In the genomic region with DNA sequence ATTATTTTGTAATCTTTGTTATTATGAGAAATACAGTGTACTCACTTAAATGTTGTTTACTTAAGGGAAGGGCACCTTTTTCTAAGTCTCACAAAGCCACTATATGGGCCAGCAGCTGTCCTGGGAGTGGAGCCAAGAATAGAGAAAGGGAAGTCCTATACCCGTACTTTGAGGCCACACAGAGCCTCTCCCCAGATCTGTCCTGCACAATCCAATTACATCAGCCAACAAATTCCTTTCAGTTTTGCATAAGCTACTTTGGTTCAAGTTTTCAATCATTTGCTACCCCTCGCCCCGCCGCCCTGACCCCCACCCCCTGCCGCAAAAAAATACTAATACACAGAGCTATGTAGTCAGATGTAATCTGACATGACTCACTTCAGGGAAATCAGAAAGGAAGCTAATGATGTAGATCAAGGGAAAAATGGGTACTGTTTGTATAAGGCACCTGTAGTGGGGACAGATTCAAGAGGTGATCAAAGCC, we compare ENCODE assay signal across 12 cellular contexts.
A peak's percentile ranks its signal among the peaks of the same experiment; 100 is the strongest.
DNase-seq lines count a peak whose midpoint lies in the region; ATAC-seq, FAIRE-seq and TF ChIP-seq lines count a peak whose summit lies in the region.
"Had no signal": no experiment of that assay in that cellular context is flagged by ENCODE, and none has a peak within 500 bp of the region (broad histone marks: within the 10 kb centered on the region; RNA-seq: fewer than 3 reads in every experiment).

No MANE protein-coding gene starts in this region.

- peak overlapping the region in 2 of 4 donors; percentile 25 to 48 for H3K27ac ChIP-seq in pancreas
- H3K27ac ChIP-seq in aorta (ENCODE audit: low read depth in 1 of 2, low read length in 2 of 2) = no peak overlapping the region
- H3K27ac ChIP-seq: sigmoid colon had no signal

- no peak for FAIRE-seq in pancreas (lab: Jason Lieb, UNC)

- ATAC-seq in esophagus mucosa (peak; percentile 82), pancreas (peak; percentile 55 to 89 (median 86)), aorta (ENCODE audit: low FRiP score) (no peak), HG03354 (IDR thresholded peaks at IDR 0.05; ENCODE audit: poor library complexity, severe bottlenecking, unreplicated experiment) (no peak)
- ATAC-seq: activated naive CD4-positive, alpha-beta T cell treated with anti-CD3 and anti-CD28 coated beads, Interleukin-2, amount 50 U/mL, for 72 hours had no signal

- intact Hi-C loops in pancreas (cut with DNase I) = no loop called here
- intact Hi-C loops in aorta (cut with DNase I) = no loop called here

- H3K4me1 ChIP-seq in pancreas (peaks cover 0 to 10% (median 0%) of the 10 kb centered on the region in 3 donors), aorta (ENCODE audit: control insufficient read depth in 1 of 2, insufficient read depth in 2 of 2, low read length in 2 of 2) (no peaks in the 10 kb centered on the region)
- H3K4me1 ChIP-seq: sigmoid colon had no signal

- H3K9me3 ChIP-seq in pancreas = no peaks in the 10 kb centered on the region
- peaks cover 7% of the 10 kb centered on the region for H3K9me3 ChIP-seq in aorta (ENCODE audit: control insufficient read depth, low read length)

- no peak for TF ChIP-seq CTCF in pancreas (IDR thresholded peaks at IDR 0.05)

- DNase-seq in HS-27A (ENCODE audit: low read depth) (peak; percentile 11), NOMO-1 treated with dmso at 0.1 percent for 144 hours (lab: John Stamatoyannopoulos, UW; ENCODE audit: unreplicated experiment) (peak; percentile 10), pancreas (peak in 2 of 6 donors; percentile 15 to 24), SW 1271 (lab: John Stamatoyannopoulos, UW) (no peak), aorta (no peak), NCI-H446 treated with DMSO at 0.1 percent for 48 hours (lab: John Stamatoyannopoulos, UW) (no peak)
- DNase-seq: hippocampal formation, Karpas-422, sigmoid colon had no signal

- H3K27me3 ChIP-seq in pancreas (no peaks in the 10 kb centered on the region), aorta (ENCODE audit: control insufficient read depth in 1 of 2, insufficient read depth in 2 of 2, low read length in 1 of 2) (peaks cover 0 to 2% of the 10 kb centered on the region in 2 donors)
- H3K27me3 ChIP-seq: sigmoid colon had no signal

- H3K4me3 ChIP-seq in pancreas = no peak overlapping the region
- no peak overlapping the region for H3K4me3 ChIP-seq in aorta (ENCODE audit: low read length in 2 of 2)
- H3K4me3 ChIP-seq: sigmoid colon had no signal

- WGBS in pancreas, 2 donors = 43 to 46% methylated on average over 5 of the region's 5 CpGs
- 59 to 61% methylated on average over 5 of the region's 5 CpGs for WGBS in aorta, 2 donors

- no peaks in the 10 kb centered on the region for H3K36me3 ChIP-seq in pancreas
- H3K36me3 ChIP-seq in aorta (ENCODE audit: control insufficient read depth in 1 of 2, insufficient read depth in 2 of 2, low read length in 1 of 2) = no peaks in the 10 kb centered on the region
- H3K36me3 ChIP-seq: sigmoid colon had no signal

Comparison
In these comparisons a context has a peak if more than half of its experiments do, and no peak if none do; other contexts are left out.
1. DNase-seq: peak in HS-27A (single experiment) and NOMO-1 treated with dmso at 0.1 percent for 144 hours (single experiment); none in SW 1271 (0 of 2), aorta (0 of 2) and NCI-H446 treated with DMSO at 0.1 percent for 48 hours (single experiment).
2. ATAC-seq: peak in esophagus mucosa (single experiment) and pancreas (4 of 4); none in aorta (single experiment) and HG03354 (single experiment).